In the genomic region with DNA sequence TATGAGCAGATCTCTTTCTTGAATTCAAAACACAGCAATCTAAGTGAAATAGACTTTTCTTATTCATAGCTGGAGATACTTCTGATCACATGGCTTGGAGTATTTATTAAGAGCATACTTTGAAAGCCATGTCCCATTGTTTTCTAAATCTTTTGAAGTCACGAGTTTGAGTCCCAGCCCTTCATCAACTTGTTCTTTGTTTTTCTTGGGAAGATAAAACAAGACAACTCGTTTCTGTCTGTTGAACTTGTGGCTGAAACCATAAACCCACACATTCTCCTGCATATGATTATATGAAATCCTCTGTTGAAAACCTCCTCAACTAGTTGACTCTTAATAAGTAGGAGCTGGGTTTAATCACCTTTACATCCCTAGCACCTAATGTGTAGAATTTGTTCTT, we compare ENCODE assay signal across 22 cellular contexts. TPM values are rescaled to one million over a fixed set of nuclear protein-coding genes. Genes with fewer than 3 reads are reported as not detected.
DNase-seq lines count a peak whose midpoint lies in the region; ATAC-seq, FAIRE-seq and TF ChIP-seq lines count a peak whose summit lies in the region.
"Had no signal": no experiment of that assay in that cellular context is flagged by ENCODE, and none has a peak within 500 bp of the region (broad histone marks: within the 10 kb centered on the region; RNA-seq: fewer than 3 reads in every experiment).

No MANE protein-coding gene starts in this region.

- no peaks in the 10 kb centered on the region for H3K9me3 ChIP-seq in BLaER1
- no peaks in the 10 kb centered on the region for H3K9me3 ChIP-seq in OCI-LY1 (ENCODE audit: low read length)

- FAIRE-seq in GM12892 (lab: Jason Lieb, UNC), result no peak
- FAIRE-seq: HTR-8/SVneo had no signal

- H3K4me3 ChIP-seq in BLaER1 (no peak overlapping the region), OCI-LY1 (ENCODE audit: low read depth, low read length, poor library complexity, severe bottlenecking) (peak overlapping the region; percentile 72)

- no peaks in the 10 kb centered on the region for H3K9me3 Mint-ChIP-seq in dendritic cell treated with granulocyte-macrophage colony-stimulating factor and Interleukin-4, amounts not matched to agents 40 ng/mL and 50 ng/mL, for 4 days
- no peaks in the 10 kb centered on the region for H3K9me3 Mint-ChIP-seq in osteocyte (ENCODE audit: unreplicated experiment)
- H3K9me3 Mint-ChIP-seq: CD8-positive, alpha-beta memory T cell; immature natural killer cell; memory B cell; natural killer cell had no signal

- H3K27me3 Mint-ChIP-seq in dendritic cell treated with granulocyte-macrophage colony-stimulating factor and Interleukin-4, amounts not matched to agents 40 ng/mL and 50 ng/mL, for 4 days, result no peaks in the 10 kb centered on the region
- H3K27me3 Mint-ChIP-seq in osteocyte (ENCODE audit: unreplicated experiment), result no peaks in the 10 kb centered on the region
- H3K27me3 Mint-ChIP-seq: CD8-positive, alpha-beta memory T cell; memory B cell; progenitor cell of endocrine pancreas had no signal

- H3K9me2 ChIP-seq in OCI-LY1 (ENCODE audit: low read depth, low read length), result no peaks in the 10 kb centered on the region

- intact Hi-C loops in dendritic cell treated with granulocyte-macrophage colony-stimulating factor and Interleukin-4, amounts not matched to agents 40 ng/mL and 50 ng/mL, for 4 days (cut with micrococcal nuclease), result no loop called here

- no peak for DNase-seq in osteocyte (ENCODE audit: extremely low spot score, unreplicated experiment)
- DNase-seq in SIG-M5 (lab: John Stamatoyannopoulos, UW), result no peak
- no peak for DNase-seq in NCI-H510A (lab: John Stamatoyannopoulos, UW)
- DNase-seq in GM12892 (ENCODE audit: insufficient read length), result no peak
- DNase-seq: ACHN; amniotic stem cell; CD8-positive, alpha-beta memory T cell; EL; immature natural killer cell; natural killer cell; NCI-H1694; NCI-H345; SHP77; stimulated activated naive CD4-positive, alpha-beta T cell treated with Interleukin-2 at 50 U/mL for 16 hours had no signal

- H3F3A ChIP-seq in OCI-LY1 (ENCODE audit: insufficient read depth, low read length), result no peaks in the 10 kb centered on the region

- peaks cover 70% of the 10 kb centered on the region for H3K79me2 ChIP-seq in OCI-LY1 (ENCODE audit: insufficient read depth, low read length)

- H3K27me3 ChIP-seq in BLaER1, result peaks cover 31% of the 10 kb centered on the region
- H3K27me3 ChIP-seq in OCI-LY1 (ENCODE audit: insufficient read depth, low read length), result no peaks in the 10 kb centered on the region

- no peak for ATAC-seq in HG02973 (IDR thresholded peaks at IDR 0.05; ENCODE audit: unreplicated experiment)
- ATAC-seq: activated CD4-positive, CD25-positive, alpha-beta regulatory T cell treated with anti-CD3 and anti-CD28 coated beads, Interleukin-2, amount 50 U/mL, for 24 hours; natural killer cell had no signal

- H3K4me3 Mint-ChIP-seq in dendritic cell treated with granulocyte-macrophage colony-stimulating factor and Interleukin-4, amounts not matched to agents 40 ng/mL and 50 ng/mL, for 4 days, result peak overlapping the region; percentile 50
- peak overlapping the region; percentile 11 for H3K4me3 Mint-ChIP-seq in osteocyte (ENCODE audit: unreplicated experiment)
- H3K4me3 Mint-ChIP-seq: immature natural killer cell, natural killer cell had no signal

- no peak for TF ChIP-seq CTCF in OCI-LY1 (IDR thresholded peaks at IDR 0.05; ENCODE audit: low read length)
- no peak for TF ChIP-seq CTCF in osteocyte (IDR thresholded peaks at IDR 0.05)

- H3K4me1 ChIP-seq in BLaER1, result peaks cover 24% of the 10 kb centered on the region
- H3K4me1 ChIP-seq in OCI-LY1 (ENCODE audit: insufficient read depth, low read length, severe bottlenecking), result peaks cover 72% of the 10 kb centered on the region

- H3K9ac ChIP-seq in BLaER1 (no peak overlapping the region), OCI-LY1 (ENCODE audit: low read length) (peak overlapping the region; percentile 77)

- H4K20me1 ChIP-seq in BLaER1 (no peaks in the 10 kb centered on the region), OCI-LY1 (ENCODE audit: insufficient read depth, low read length) (no peaks in the 10 kb centered on the region)

- no peak for TF ChIP-seq POLR2A in GM12892 (IDR thresholded peaks at IDR 0.05; ENCODE audit: low read depth, low read length)

- peaks cover 59% of the 10 kb centered on the region for H3K4me1 Mint-ChIP-seq in dendritic cell treated with granulocyte-macrophage colony-stimulating factor and Interleukin-4, amounts not matched to agents 40 ng/mL and 50 ng/mL, for 4 days (ENCODE audit: low read depth)
- H3K4me1 Mint-ChIP-seq in osteocyte (ENCODE audit: unreplicated experiment), result peaks cover 76% of the 10 kb centered on the region

- H2AFZ ChIP-seq in OCI-LY1 (ENCODE audit: low read length), result no peak overlapping the region

- peaks cover 76% of the 10 kb centered on the region for H3K36me3 Mint-ChIP-seq in dendritic cell treated with granulocyte-macrophage colony-stimulating factor and Interleukin-4, amounts not matched to agents 40 ng/mL and 50 ng/mL, for 4 days (ENCODE audit: low read depth)
- H3K36me3 Mint-ChIP-seq in osteocyte (ENCODE audit: unreplicated experiment), result no peaks in the 10 kb centered on the region
- H3K36me3 Mint-ChIP-seq: immature natural killer cell, natural killer cell had no signal

- H3K4me2 ChIP-seq in BLaER1 (peak overlapping the region; percentile 18; the same call in 1 of the 2 replicates), OCI-LY1 (ENCODE audit: low read length) (peak overlapping the region; percentile 83)

- H3K27ac Mint-ChIP-seq in dendritic cell treated with granulocyte-macrophage colony-stimulating factor and Interleukin-4, amounts not matched to agents 40 ng/mL and 50 ng/mL, for 4 days, result no peak overlapping the region
- peak overlapping the region; percentile 63 for H3K27ac Mint-ChIP-seq in osteocyte (ENCODE audit: unreplicated experiment)
- H3K27ac Mint-ChIP-seq: CD8-positive, alpha-beta memory T cell; memory B cell; progenitor cell of endocrine pancreas had no signal

- no peak overlapping the region for H3K27ac ChIP-seq in BLaER1
- peak overlapping the region; percentile 78 for H3K27ac ChIP-seq in OCI-LY1 (ENCODE audit: low read depth, low read length, poor library complexity, severe bottlenecking)

- H3K36me3 ChIP-seq in BLaER1, result no peaks in the 10 kb centered on the region
- H3K36me3 ChIP-seq in OCI-LY1 (ENCODE audit: insufficient read depth, low read length), result peaks cover 22% of the 10 kb centered on the region

RNA-seq across cellular contexts. Expression of a gene that starts 3.3 kb away (rescaled TPM):
- 14.7 and 15.0 TPM in 2 replicates for total RNA-seq in osteocyte
- not detected for polyA plus RNA-seq in GM12892 (2012; ENCODE audit: missing spikeins)
